Comparison of ENCODE assay signal across 20 cellular contexts in genomic region chr3:162165346-162165745, GRCh38.
A peak's percentile ranks its signal among the peaks of the same experiment; 100 is the strongest.
DNase-seq lines count a peak whose midpoint lies in the region; ATAC-seq and TF ChIP-seq lines count a peak whose summit lies in the region.
"Had no signal": no experiment of that assay in that cellular context is flagged by ENCODE, and none has a peak within 500 bp of the region (broad histone marks: within the 10 kb centered on the region; RNA-seq: fewer than 3 reads in every experiment).

No MANE protein-coding gene starts in this region.

- H3K4me2 ChIP-seq in GM23338 (no peak overlapping the region), SK-N-SH (no peak overlapping the region), Karpas-422 (ENCODE audit: low read depth, low read length, poor library complexity, severe bottlenecking) (no peak overlapping the region)

- no peaks in the 10 kb centered on the region for H3K9me3 ChIP-seq in SK-N-SH
- H3K9me3 ChIP-seq in Karpas-422 (ENCODE audit: low read length), result peaks cover 10% of the 10 kb centered on the region
- H3K9me3 ChIP-seq: ascending aorta, pancreas, testis had no signal

- no peak for ATAC-seq in GM23338
- ATAC-seq in omental fat pad (ENCODE audit: low FRiP score), result no peak
- no peak for ATAC-seq in activated CD8-positive, alpha-beta T cell treated with anti-CD3 and anti-CD28 coated beads, Interleukin-2, amount 10 ng/mL, durations not matched to agents 7 days and 5 days
- ATAC-seq: activated CD4-positive, alpha-beta T cell treated with anti-CD3 and anti-CD28 coated beads for 36 hours; activated T-cell treated with anti-CD3 and anti-CD28 coated beads, Interleukin-2, amount 50 U/mL, for 72 hours; pancreas; sciatic nerve had no signal

- H3F3A ChIP-seq in GM23338 (replicated peaks; ENCODE audit: low read depth) (no peaks in the 10 kb centered on the region), SK-N-SH (replicated peaks; ENCODE audit: insufficient read depth) (no peaks in the 10 kb centered on the region)

- TF ChIP-seq RAD21 in SK-N-SH (IDR thresholded peaks at IDR 0.05; ENCODE audit: low read length), result no peak

- H3K4me3 Mint-ChIP-seq in GM23338, result no peak overlapping the region
- no peak overlapping the region for H3K4me3 Mint-ChIP-seq in osteocyte (ENCODE audit: unreplicated experiment)
- no peak overlapping the region for H3K4me3 Mint-ChIP-seq in activated CD8-positive, alpha-beta T cell treated with anti-CD3 and anti-CD28 coated beads, Interleukin-2, amount 10 ng/mL, durations not matched to agents 7 days and 5 days
- H3K4me3 Mint-ChIP-seq: activated CD4-positive, alpha-beta T cell treated with anti-CD3 and anti-CD28 coated beads for 36 hours; activated T-cell treated with anti-CD3 and anti-CD28 coated beads, Interleukin-2, amount 50 U/mL, for 72 hours; CD4-positive, alpha-beta T cell had no signal

- DNase-seq in GM10248 (ENCODE audit: extremely low spot score), result peak; percentile 2
- no peak for DNase-seq in GM23338 (ENCODE audit: low spot score)
- DNase-seq in SK-N-SH, result no peak
- DNase-seq in osteocyte (ENCODE audit: extremely low spot score, unreplicated experiment), result no peak
- no peak for DNase-seq in omental fat pad (ENCODE audit: low spot score)
- DNase-seq in Karpas-422, result no peak
- no peak for DNase-seq in activated CD8-positive, alpha-beta T cell treated with anti-CD3 and anti-CD28 coated beads, Interleukin-2, amount 10 ng/mL, durations not matched to agents 7 days and 5 days
- DNase-seq: activated CD4-positive, alpha-beta T cell treated with anti-CD3 and anti-CD28 coated beads for 36 hours; activated naive CD4-positive, alpha-beta T cell treated with anti-CD3 and anti-CD28 coated beads, Interleukin-2, amount 50 U/mL, for 16 hours; activated T-cell treated with anti-CD3 and anti-CD28 coated beads, Interleukin-2, amount 50 U/mL, for 72 hours; CD4-positive, alpha-beta T cell; cerebellar nuclear complex; effector CD8-positive, alpha-beta T cell; NCI-H2107; NCI-H510A treated with DMSO at 0.1 percent for 48 hours; pancreas; RPMI8226; testis had no signal

- H3K4me3 ChIP-seq in GM23338 (no peak overlapping the region), SK-N-SH (ENCODE audit: low read depth in 2 of 2, low read length in 1 of 2) (no peak overlapping the region), Karpas-422 (ENCODE audit: low read length) (no peak overlapping the region)
- H3K4me3 ChIP-seq: ascending aorta, pancreas, testis had no signal

- H3K36me3 ChIP-seq in GM23338 (ENCODE audit: insufficient read depth) (no peaks in the 10 kb centered on the region), SK-N-SH (replicated peaks in 1 of 2; ENCODE audit: control insufficient read depth in 1 of 2, insufficient read depth in 2 of 2, low read length in 1 of 2) (no peaks in the 10 kb centered on the region), Karpas-422 (ENCODE audit: insufficient read depth, low read length) (no peaks in the 10 kb centered on the region)
- H3K36me3 ChIP-seq: ascending aorta, pancreas had no signal

- no peak for TF ChIP-seq EP300 in SK-N-SH (IDR thresholded peaks at IDR 0.05; ENCODE audit: borderline replicate concordance in 1 of 2, low read depth in 1 of 2, low read length in 1 of 2)

- 0 out of 2 replicates have a peak, but pooled peaks cover 4% of the 10 kb centered on the region for H3K9me2 ChIP-seq in GM23338 (ENCODE audit: insufficient read depth)
- no peaks in the 10 kb centered on the region for H3K9me2 ChIP-seq in SK-N-SH
- no peaks in the 10 kb centered on the region for H3K9me2 ChIP-seq in Karpas-422 (replicated peaks; ENCODE audit: insufficient read depth, low read length)

- TF ChIP-seq CTCF in GM10248 (IDR thresholded peaks at IDR 0.05; ENCODE audit: control extremely low read depth, extremely low read depth, low read depth, missing control alignments), result no peak
- no peak for TF ChIP-seq CTCF in GM23338 (conservative IDR thresholded peaks at IDR 0.05; ENCODE audit: low read depth in 2 of 2)
- no peak for TF ChIP-seq CTCF in SK-N-SH (IDR thresholded peaks at IDR 0.05)
- no peak for TF ChIP-seq CTCF in osteocyte (IDR thresholded peaks at IDR 0.05)
- no peak for TF ChIP-seq CTCF in omental fat pad (IDR thresholded peaks at IDR 0.05)

- H3K9ac ChIP-seq in SK-N-SH (no peak overlapping the region), Karpas-422 (ENCODE audit: low read length) (no peak overlapping the region)

- H3K27me3 ChIP-seq in GM23338 (ENCODE audit: insufficient read depth), result no peaks in the 10 kb centered on the region
- no peaks in the 10 kb centered on the region for H3K27me3 ChIP-seq in SK-N-SH (ENCODE audit: insufficient read depth)
- no peaks in the 10 kb centered on the region for H3K27me3 ChIP-seq in Karpas-422 (ENCODE audit: low read length)
- H3K27me3 ChIP-seq: ascending aorta, pancreas, testis had no signal

- H3K27ac ChIP-seq in GM23338 (ENCODE audit: low read depth) (no peak overlapping the region), SK-N-SH (ENCODE audit: low read depth in 2 of 2, low read length in 1 of 2) (no peak overlapping the region), Karpas-422 (ENCODE audit: low read length) (no peak overlapping the region)
- H3K27ac ChIP-seq: ascending aorta, pancreas, testis had no signal

- no peaks in the 10 kb centered on the region for H3K4me1 ChIP-seq in GM23338 (ENCODE audit: insufficient read depth)
- peaks cover 0 to 17% of the 10 kb centered on the region in 2 experiments; a peak in 1 of 4 replicates for H3K4me1 ChIP-seq in SK-N-SH (ENCODE audit: control insufficient read depth in 1 of 2, insufficient read depth in 2 of 2, low read depth in 1 of 2, low read length in 1 of 2)
- no peaks in the 10 kb centered on the region for H3K4me1 ChIP-seq in Karpas-422 (ENCODE audit: low read length)
- H3K4me1 ChIP-seq: ascending aorta, pancreas, testis had no signal

- no peaks in the 10 kb centered on the region for H4K20me1 ChIP-seq in GM23338 (replicated peaks; ENCODE audit: insufficient read depth)
- H4K20me1 ChIP-seq in SK-N-SH (ENCODE audit: insufficient read depth), result no peaks in the 10 kb centered on the region
- H4K20me1 ChIP-seq in Karpas-422 (ENCODE audit: insufficient read depth, low read depth, low read length), result no peaks in the 10 kb centered on the region

- POLR2A ChIA-PET in GM10248 (lab: Yijun Ruan, JAX), result no interaction called here
- POLR2A ChIA-PET in SK-N-SH (lab: Yijun Ruan, JAX), result no interaction called here
- POLR2A ChIA-PET in activated CD8-positive, alpha-beta T cell treated with anti-CD3 and anti-CD28 coated beads, Interleukin-2, amount 10 ng/mL, durations not matched to agents 7 days and 5 days (lab: Charles Lee), result no interaction called here

- no peak overlapping the region for H3K27ac Mint-ChIP-seq in GM23338
- peak overlapping the region; percentile 50 for H3K27ac Mint-ChIP-seq in osteocyte (ENCODE audit: unreplicated experiment)
- no peak overlapping the region for H3K27ac Mint-ChIP-seq in activated CD8-positive, alpha-beta T cell treated with anti-CD3 and anti-CD28 coated beads, Interleukin-2, amount 10 ng/mL, durations not matched to agents 7 days and 5 days
- H3K27ac Mint-ChIP-seq: activated CD4-positive, alpha-beta T cell treated with anti-CD3 and anti-CD28 coated beads for 36 hours; activated T-cell treated with anti-CD3 and anti-CD28 coated beads, Interleukin-2, amount 50 U/mL, for 72 hours; CD4-positive, alpha-beta T cell had no signal

- H3K4me1 Mint-ChIP-seq in GM23338, result no peaks in the 10 kb centered on the region
- H3K4me1 Mint-ChIP-seq in osteocyte (ENCODE audit: unreplicated experiment), result peaks cover 29% of the 10 kb centered on the region
- H3K4me1 Mint-ChIP-seq in activated CD8-positive, alpha-beta T cell treated with anti-CD3 and anti-CD28 coated beads, Interleukin-2, amount 10 ng/mL, durations not matched to agents 7 days and 5 days (ENCODE audit: low read depth), result no peaks in the 10 kb centered on the region
- H3K4me1 Mint-ChIP-seq: activated CD4-positive, alpha-beta T cell treated with anti-CD3 and anti-CD28 coated beads for 36 hours had no signal

- H2AFZ ChIP-seq in GM23338 (peak overlapping the region; percentile 14; the same call in 1 of the 2 replicates), SK-N-SH (ENCODE audit: low read depth) (0 out of 2 replicates have a peak overlapping the region, but pooled peaks have one; percentile 27), Karpas-422 (ENCODE audit: low read length) (no peak overlapping the region)

- H3K9me3 Mint-ChIP-seq in GM23338, result no peaks in the 10 kb centered on the region
- H3K9me3 Mint-ChIP-seq in osteocyte (ENCODE audit: unreplicated experiment), result no peaks in the 10 kb centered on the region
- no peaks in the 10 kb centered on the region for H3K9me3 Mint-ChIP-seq in activated CD8-positive, alpha-beta T cell treated with anti-CD3 and anti-CD28 coated beads, Interleukin-2, amount 10 ng/mL, durations not matched to agents 7 days and 5 days (ENCODE audit: insufficient read depth)

- H3K27me3 Mint-ChIP-seq in GM23338 (ENCODE audit: insufficient read depth, low read depth, poor library complexity), result no peaks in the 10 kb centered on the region
- no peaks in the 10 kb centered on the region for H3K27me3 Mint-ChIP-seq in osteocyte (ENCODE audit: unreplicated experiment)
- H3K27me3 Mint-ChIP-seq in activated CD8-positive, alpha-beta T cell treated with anti-CD3 and anti-CD28 coated beads, Interleukin-2, amount 10 ng/mL, durations not matched to agents 7 days and 5 days (ENCODE audit: low read depth), result no peaks in the 10 kb centered on the region
- H3K27me3 Mint-ChIP-seq: activated CD4-positive, alpha-beta T cell treated with anti-CD3 and anti-CD28 coated beads for 36 hours; CD4-positive, alpha-beta T cell had no signal

- H3K79me2 ChIP-seq in GM23338 (replicated peaks; ENCODE audit: insufficient read depth), result no peaks in the 10 kb centered on the region
- H3K79me2 ChIP-seq in SK-N-SH (ENCODE audit: insufficient read depth), result no peaks in the 10 kb centered on the region
- H3K79me2 ChIP-seq in Karpas-422 (ENCODE audit: low read length), result no peaks in the 10 kb centered on the region

- CTCF ChIA-PET in GM10248 (lab: Yijun Ruan, JAX) (no interaction called here), SK-N-SH (lab: Yijun Ruan, JAX) (no interaction called here)
- CTCF ChIA-PET in activated CD8-positive, alpha-beta T cell treated with anti-CD3 and anti-CD28 coated beads, Interleukin-2, amount 10 ng/mL, durations not matched to agents 7 days and 5 days (lab: Charles Lee), result no interaction called here

- no peaks in the 10 kb centered on the region for H3K36me3 Mint-ChIP-seq in GM23338 (ENCODE audit: low read depth)
- H3K36me3 Mint-ChIP-seq in osteocyte (ENCODE audit: unreplicated experiment), result no peaks in the 10 kb centered on the region
- no peaks in the 10 kb centered on the region for H3K36me3 Mint-ChIP-seq in activated CD8-positive, alpha-beta T cell treated with anti-CD3 and anti-CD28 coated beads, Interleukin-2, amount 10 ng/mL, durations not matched to agents 7 days and 5 days (ENCODE audit: low read depth)

TF ChIP-seq in GM23338, 12 proteins besides CTCF, POLR2A, EP300 and RAD21 (continues in another document):
- TF ChIP-seq EZH2 (IDR thresholded peaks at IDR 0.05; ENCODE audit: low read depth, unreplicated experiment), result no peak
- no peak for TF ChIP-seq ZNF114 (CRISPR knock-in tag; IDR thresholded peaks at IDR 0.05)
- no peak for TF ChIP-seq CREB1 (CRISPR knock-in tag; IDR thresholded peaks at IDR 0.05; ENCODE audit: low read depth)

TF ChIP-seq in SK-N-SH, 30 proteins besides CTCF, POLR2A, EP300 and RAD21:
- TF ChIP-seq RXRA (IDR thresholded peaks at IDR 0.05; ENCODE audit: borderline replicate concordance, low read depth) (no peak), NRF1 (IDR thresholded peaks at IDR 0.05; ENCODE audit: low read depth, low read length) (no peak)
